ENCODE assay signal across 8 cellular contexts in genomic region chr10:110226555-110226925, GRCh38. TPM values are rescaled to one million over a fixed set of nuclear protein-coding genes. Genes with fewer than 3 reads are reported as not detected.
A peak's percentile ranks its signal among the peaks of the same experiment; 100 is the strongest.
DNase-seq lines count a peak whose midpoint lies in the region; ATAC-seq, FAIRE-seq and TF ChIP-seq lines count a peak whose summit lies in the region.

No MANE protein-coding gene starts in this region.

- peak overlapping the region; percentile 97 for H3K4me3 Mint-ChIP-seq in activated naive CD4-positive, alpha-beta T cell treated with anti-CD3 and anti-CD28 coated beads for 36 hours

- H3K9me3 ChIP-seq in neutrophil (no peaks in the 10 kb centered on the region), suprapubic skin (no peaks in the 10 kb centered on the region)

- H3K27ac Mint-ChIP-seq in activated naive CD4-positive, alpha-beta T cell treated with anti-CD3 and anti-CD28 coated beads for 36 hours, result peak overlapping the region; percentile 76

- peak; percentile 82 for DNase-seq in COLO668 (lab: John Stamatoyannopoulos, UW; ENCODE audit: unreplicated experiment)
- DNase-seq in HuH-7.5 (ENCODE audit: low spot score), result peak; percentile 81
- DNase-seq in SK-N-DZ (ENCODE audit: low spot score), result peak; percentile 76
- DNase-seq in activated naive CD4-positive, alpha-beta T cell treated with anti-CD3 and anti-CD28 coated beads for 36 hours, result peak; percentile 90
- DNase-seq in frontal cortex (ENCODE audit: low spot score in 2 of 2), result peak; percentile 78 to 86
- peak; percentile 95 to 96 for DNase-seq in suprapubic skin (ENCODE audit: low spot score in 2 of 2)

- WGBS in suprapubic skin, result 2% methylated on average over 30 of the region's 35 CpGs

- H3K4me1 ChIP-seq in neutrophil (ENCODE audit: control insufficient read depth in 1 of 2, insufficient read depth in 1 of 2, low read depth in 1 of 2, low read length in 1 of 2) (peaks cover 39 to 40% of the 10 kb centered on the region in 2 experiments), suprapubic skin (peaks cover 24% of the 10 kb centered on the region)

- H3K27ac ChIP-seq in neutrophil (peak overlapping the region; percentile 96), suprapubic skin (peak overlapping the region; percentile 97)

- CTCF ChIA-PET in activated naive CD4-positive, alpha-beta T cell treated with anti-CD3 and anti-CD28 coated beads for 36 hours (lab: Charles Lee), result interaction anchor here (0.6 to 9.9 kb wide), 3 partner anchors 18 to 58 kb away, joined by 3 to 181 read pairs (median 5); partner anchors contain the start of gene MXI1

- no peaks in the 10 kb centered on the region for H3K9me3 Mint-ChIP-seq in activated naive CD4-positive, alpha-beta T cell treated with anti-CD3 and anti-CD28 coated beads for 36 hours

- peaks cover 12% of the 10 kb centered on the region for H3K36me3 ChIP-seq in neutrophil
- peaks cover 9% of the 10 kb centered on the region for H3K36me3 ChIP-seq in suprapubic skin

- H3K4me3 ChIP-seq in neutrophil (ENCODE audit: low read depth in 1 of 2, low read length in 1 of 2) (peak overlapping the region; percentile 88 to 97), suprapubic skin (peak overlapping the region; percentile 81)

- H3K4me1 Mint-ChIP-seq in activated naive CD4-positive, alpha-beta T cell treated with anti-CD3 and anti-CD28 coated beads for 36 hours (ENCODE audit: low read depth), result peaks cover 41% of the 10 kb centered on the region

- no peaks in the 10 kb centered on the region for H3K36me3 Mint-ChIP-seq in activated naive CD4-positive, alpha-beta T cell treated with anti-CD3 and anti-CD28 coated beads for 36 hours (ENCODE audit: low read depth)

- no peaks in the 10 kb centered on the region for H3K27me3 ChIP-seq in neutrophil
- H3K27me3 ChIP-seq in suprapubic skin, result no peaks in the 10 kb centered on the region

- intact Hi-C loops in activated naive CD4-positive, alpha-beta T cell treated with anti-CD3 and anti-CD28 coated beads for 36 hours (cut with micrococcal nuclease), result loop anchor here (1.0 to 10.0 kb wide), 10 partner anchors 15 to 691 kb away; partner anchors contain the start of genes ADD3, BBIP1, SHOC2 and SMC3

- no peak for TF ChIP-seq EP300 in suprapubic skin (IDR thresholded peaks at IDR 0.05)

- no peak for TF ChIP-seq POLR2A in suprapubic skin (IDR thresholded peaks at IDR 0.05)

- no peak for FAIRE-seq in frontal cortex (lab: Jason Lieb, UNC)

- no peak for TF ChIP-seq CTCF in neutrophil (IDR thresholded peaks at IDR 0.05)
- no peak for TF ChIP-seq CTCF in suprapubic skin (IDR thresholded peaks at IDR 0.05)

- H3K27me3 Mint-ChIP-seq in activated naive CD4-positive, alpha-beta T cell treated with anti-CD3 and anti-CD28 coated beads for 36 hours (ENCODE audit: low read depth), result no peaks in the 10 kb centered on the region

- ATAC-seq in HG02870 (IDR thresholded peaks at IDR 0.05; ENCODE audit: unreplicated experiment), result no peak

RNA-seq across cellular contexts. Expression of gene MXI1, which starts 19.1 kb away (rescaled TPM):
- 29.5 and 30.7 TPM in 2 replicates for polyA plus RNA-seq in SK-N-DZ (2014; cell fraction: cytosol; rRNA removed)
- polyA plus RNA-seq in SK-N-DZ (2014; cell fraction: nucleus; rRNA removed), result 18.9 and 23.2 TPM in 2 replicates
- total RNA-seq in activated naive CD4-positive, alpha-beta T cell treated with anti-CD3 and anti-CD28 coated beads for 36 hours, result 10 to 100 TPM; 24.4 to 27.5 TPM
- 60.3 TPM for total RNA-seq in frontal cortex
- 10 to 100 TPM; 64.3 to 77.9 (median 70.9) TPM for total RNA-seq in suprapubic skin
